ENCODE assay signal across 14 cellular contexts in genomic region chr12:50190859-50191258, GRCh38. TPM values are rescaled to one million over a fixed set of nuclear protein-coding genes. Genes with fewer than 3 reads are reported as not detected.
DNase-seq lines count a peak whose midpoint lies in the region; TF ChIP-seq lines count a peak whose summit lies in the region.
"Had no signal": no experiment of that assay in that cellular context is flagged by ENCODE, and none has a peak within 500 bp of the region (broad histone marks: within the 10 kb centered on the region; RNA-seq: fewer than 3 reads in every experiment).

No MANE protein-coding gene starts in this region.

- H3K36me3 Mint-ChIP-seq in activated CD4-positive, alpha-beta T cell treated with anti-CD3 and anti-CD28 coated beads, Interleukin-2, amount 10 ng/mL, durations not matched to agents 24 days and 14 days (ENCODE audit: low read depth), result peaks cover 38% of the 10 kb centered on the region
- peaks cover 44% of the 10 kb centered on the region for H3K36me3 Mint-ChIP-seq in T-helper 2 cell treated with Interferon-gamma antibody and Interleukin-4, amounts not matched to agents 5 μg/mL and 100 μg/mL, for 36 hours (ENCODE audit: low read depth)
- peaks cover 15% of the 10 kb centered on the region for H3K36me3 Mint-ChIP-seq in endodermal cell (ENCODE audit: low read depth)

- DNase-seq in activated CD4-positive, alpha-beta T cell treated with anti-CD3 and anti-CD28 coated beads, Interleukin-2, amount 10 ng/mL, durations not matched to agents 24 days and 14 days, result peak; percentile 64
- no peak for DNase-seq in activated CD4-positive, alpha-beta T cell treated with anti-CD3 and anti-CD28 coated beads for 1 hour
- DNase-seq in GM23248, result no peak
- DNase-seq in T-helper 2 cell treated with Interferon-gamma antibody and Interleukin-4, amounts not matched to agents 5 μg/mL and 100 μg/mL, for 36 hours (ENCODE audit: low spot score), result peak; percentile 32
- DNase-seq in endodermal cell, result peak; percentile 12
- DNase-seq in smooth muscle cell (lab: John Stamatoyannopoulos, UW; ENCODE audit: unreplicated experiment), result no peak
- no peak for DNase-seq in Kasumi-1 (lab: John Stamatoyannopoulos, UW)
- DNase-seq: Caco-2; CD8-positive, alpha-beta memory T cell; DND-41; GDM1 had no signal

- H3F3A ChIP-seq in GM23248 (ENCODE audit: insufficient read depth) (peaks cover 74% of the 10 kb centered on the region), smooth muscle cell (ENCODE audit: low read depth) (peaks cover 3% of the 10 kb centered on the region)

- H3K4me1 Mint-ChIP-seq in activated CD4-positive, alpha-beta T cell treated with anti-CD3 and anti-CD28 coated beads, Interleukin-2, amount 10 ng/mL, durations not matched to agents 24 days and 14 days, result peaks cover 39% of the 10 kb centered on the region
- peaks cover 45% of the 10 kb centered on the region for H3K4me1 Mint-ChIP-seq in T-helper 2 cell treated with Interferon-gamma antibody and Interleukin-4, amounts not matched to agents 5 μg/mL and 100 μg/mL, for 36 hours (ENCODE audit: low read depth)
- no peaks in the 10 kb centered on the region for H3K4me1 Mint-ChIP-seq in endodermal cell

- TF ChIP-seq CTCF in endodermal cell (conservative IDR thresholded peaks at IDR 0.05) (no peak), smooth muscle cell (IDR thresholded peaks at IDR 0.05; ENCODE audit: borderline replicate concordance, insufficient read depth, poor library complexity, severe bottlenecking) (no peak)

- peaks cover 60% of the 10 kb centered on the region for H3K4me1 ChIP-seq in GM23248 (ENCODE audit: insufficient read depth)
- H3K4me1 ChIP-seq in endodermal cell (ENCODE audit: control insufficient read depth, insufficient read depth, low read length), result no peaks in the 10 kb centered on the region
- peaks cover 9% of the 10 kb centered on the region for H3K4me1 ChIP-seq in smooth muscle cell (ENCODE audit: low read depth)
- H3K4me1 ChIP-seq: BLaER1, Caco-2 had no signal

- peak overlapping the region; percentile 94; the same call in 1 of the 2 replicates for H3K27ac ChIP-seq in GM23248
- H3K27ac ChIP-seq in endodermal cell (ENCODE audit: low read depth, low read length), result no peak overlapping the region
- no peak overlapping the region for H3K27ac ChIP-seq in smooth muscle cell (ENCODE audit: low read depth)
- H3K27ac ChIP-seq: 22Rv1, BLaER1, HL-60 had no signal

- no peaks in the 10 kb centered on the region for H3K9me2 ChIP-seq in GM23248 (ENCODE audit: insufficient read depth)

- H2AFZ ChIP-seq in GM23248, result no peak overlapping the region
- no peak overlapping the region for H2AFZ ChIP-seq in smooth muscle cell (ENCODE audit: low read depth)

- intact Hi-C loops in activated CD4-positive, alpha-beta T cell treated with anti-CD3 and anti-CD28 coated beads, Interleukin-2, amount 10 ng/mL, durations not matched to agents 24 days and 14 days (cut with micrococcal nuclease), result no loop called here

- H3K4me2 ChIP-seq in GM23248 (ENCODE audit: unreplicated experiment), result no peak overlapping the region
- H3K4me2 ChIP-seq in smooth muscle cell, result no peak overlapping the region
- H3K4me2 ChIP-seq: BLaER1 had no signal

- H3K4me3 ChIP-seq in GM23248 (no peak overlapping the region), endodermal cell (ENCODE audit: low read length) (no peak overlapping the region), smooth muscle cell (no peak overlapping the region)
- H3K4me3 ChIP-seq: BLaER1 had no signal

- H3K36me3 ChIP-seq in GM23248 (ENCODE audit: low read depth) (peaks cover 61% of the 10 kb centered on the region), endodermal cell (ENCODE audit: control insufficient read depth, insufficient read depth, low read length) (peaks cover 50% of the 10 kb centered on the region), smooth muscle cell (ENCODE audit: low read depth) (peaks cover 3% of the 10 kb centered on the region)

- peaks cover 57% of the 10 kb centered on the region for H3K79me2 ChIP-seq in GM23248 (ENCODE audit: insufficient read depth)
- H3K79me2 ChIP-seq in smooth muscle cell (ENCODE audit: low read depth), result peaks cover 2% of the 10 kb centered on the region

- in situ Hi-C loops in GM23248 (cut with MboI), result no loop called here

- H3K9me3 ChIP-seq in GM23248 (ENCODE audit: low read depth), result no peaks in the 10 kb centered on the region
- H3K9me3 ChIP-seq in endodermal cell (ENCODE audit: control insufficient read depth, low read length), result no peaks in the 10 kb centered on the region
- H3K9me3 ChIP-seq in smooth muscle cell (replicated peaks; ENCODE audit: low read depth), result no peaks in the 10 kb centered on the region
- H3K9me3 ChIP-seq: BLaER1, Caco-2 had no signal

- H3K9ac ChIP-seq in GM23248 (no peak overlapping the region), endodermal cell (ENCODE audit: extremely low read depth, low read length, poor library complexity, severe bottlenecking) (no peak overlapping the region), smooth muscle cell (ENCODE audit: low read depth) (no peak overlapping the region)
- H3K9ac ChIP-seq: BLaER1 had no signal

- no peak overlapping the region for H3K4me3 Mint-ChIP-seq in activated CD4-positive, alpha-beta T cell treated with anti-CD3 and anti-CD28 coated beads, Interleukin-2, amount 10 ng/mL, durations not matched to agents 24 days and 14 days
- no peak overlapping the region for H3K4me3 Mint-ChIP-seq in T-helper 2 cell treated with Interferon-gamma antibody and Interleukin-4, amounts not matched to agents 5 μg/mL and 100 μg/mL, for 36 hours
- no peak overlapping the region for H3K4me3 Mint-ChIP-seq in endodermal cell
- H3K4me3 Mint-ChIP-seq: CD8-positive, alpha-beta memory T cell had no signal

- peak overlapping the region; percentile 51 for H3K27ac Mint-ChIP-seq in activated CD4-positive, alpha-beta T cell treated with anti-CD3 and anti-CD28 coated beads, Interleukin-2, amount 10 ng/mL, durations not matched to agents 24 days and 14 days
- peak overlapping the region; percentile 68 for H3K27ac Mint-ChIP-seq in T-helper 2 cell treated with Interferon-gamma antibody and Interleukin-4, amounts not matched to agents 5 μg/mL and 100 μg/mL, for 36 hours
- no peak overlapping the region for H3K27ac Mint-ChIP-seq in endodermal cell
- H3K27ac Mint-ChIP-seq: CD8-positive, alpha-beta memory T cell had no signal

- H3K27me3 ChIP-seq in GM23248 (replicated peaks; ENCODE audit: insufficient read depth) (no peaks in the 10 kb centered on the region), endodermal cell (ENCODE audit: control insufficient read depth, insufficient read depth, low read length, poor library complexity, severe bottlenecking) (no peaks in the 10 kb centered on the region), smooth muscle cell (ENCODE audit: low read depth) (no peaks in the 10 kb centered on the region)
- H3K27me3 ChIP-seq: BLaER1 had no signal

- H3K9me3 Mint-ChIP-seq in activated CD4-positive, alpha-beta T cell treated with anti-CD3 and anti-CD28 coated beads, Interleukin-2, amount 10 ng/mL, durations not matched to agents 24 days and 14 days, result no peaks in the 10 kb centered on the region
- H3K9me3 Mint-ChIP-seq in T-helper 2 cell treated with Interferon-gamma antibody and Interleukin-4, amounts not matched to agents 5 μg/mL and 100 μg/mL, for 36 hours, result no peaks in the 10 kb centered on the region
- no peaks in the 10 kb centered on the region for H3K9me3 Mint-ChIP-seq in endodermal cell
- H3K9me3 Mint-ChIP-seq: CD8-positive, alpha-beta memory T cell had no signal

- no peaks in the 10 kb centered on the region for H3K27me3 Mint-ChIP-seq in activated CD4-positive, alpha-beta T cell treated with anti-CD3 and anti-CD28 coated beads, Interleukin-2, amount 10 ng/mL, durations not matched to agents 24 days and 14 days
- no peaks in the 10 kb centered on the region for H3K27me3 Mint-ChIP-seq in T-helper 2 cell treated with Interferon-gamma antibody and Interleukin-4, amounts not matched to agents 5 μg/mL and 100 μg/mL, for 36 hours (ENCODE audit: low read depth)
- no peaks in the 10 kb centered on the region for H3K27me3 Mint-ChIP-seq in endodermal cell (ENCODE audit: insufficient read depth)
- H3K27me3 Mint-ChIP-seq: CD8-positive, alpha-beta memory T cell had no signal

- WGBS in GM23248 (ENCODE audit: low coverage in 1 of 2, low lambda C conversion rate in 2 of 2, missing lambda C conversion rate in 2 of 2), 2 experiments, result 94 to 95% methylated on average over 1 of the region's 1 CpG
- WGBS in endodermal cell (ENCODE audit: insufficient coverage in 1 of 2, insufficient read length in 1 of 2), 2 experiments, result 83 to 86% methylated on average over 1 of the region's 1 CpG
- 81% methylated on average over 1 of the region's 1 CpG for WGBS in smooth muscle cell (ENCODE audit: low lambda C conversion rate)

- H4K20me1 ChIP-seq in GM23248 (ENCODE audit: insufficient read depth), result no peaks in the 10 kb centered on the region
- no peaks in the 10 kb centered on the region for H4K20me1 ChIP-seq in smooth muscle cell (ENCODE audit: low read depth)
- H4K20me1 ChIP-seq: BLaER1 had no signal

RNA-seq across cellular contexts. Expression of gene CERS5, which starts 23.7 kb away (rescaled TPM):
- 62.6 and 66.5 TPM in 2 replicates for total RNA-seq in activated CD4-positive, alpha-beta T cell treated with anti-CD3 and anti-CD28 coated beads, Interleukin-2, amount 10 ng/mL, durations not matched to agents 24 days and 14 days
- total RNA-seq in GM23248 (2014; rRNA removed; shearing (Covaris generic)), result 52.4 and 60.7 TPM in 2 replicates
- polyA plus RNA-seq in GM23248 (2016; fragmentation: Nextera tagmentation; extraction: Ambion mirVana) (88.7 and 99.2 TPM in 2 replicates), smooth muscle cell (95.7 and 102 TPM in 2 replicates)
- total RNA-seq in endodermal cell (10 to 100 TPM; 59.7 to 65.5 TPM), smooth muscle cell (53.5 and 58.1 TPM in 2 replicates)
- 46.4 TPM for polyA plus RNA-seq in endodermal cell (2013, experiment 1 of 2)
- 46.9 TPM for polyA plus RNA-seq in endodermal cell (2013, experiment 2 of 2)

Comparison
In these comparisons a context has a peak if more than half of its experiments do, and no peak if none do; other contexts are left out.
1. DNase-seq: peak in activated CD4-positive, alpha-beta T cell treated with anti-CD3 and anti-CD28 coated beads, Interleukin-2, amount 10 ng/mL, durations not matched to agents 24 days and 14 days (single experiment), T-helper 2 cell treated with Interferon-gamma antibody and Interleukin-4, amounts not matched to agents 5 μg/mL and 100 μg/mL, for 36 hours (single experiment) and endodermal cell (single experiment); none in activated CD4-positive, alpha-beta T cell treated with anti-CD3 and anti-CD28 coated beads for 1 hour (single experiment), GM23248 (single experiment), smooth muscle cell (single experiment) and Kasumi-1 (0 of 2).